13 cellular contexts compared by ENCODE assay signal in genomic region chr4:10413177-10413576, GRCh38. TPM values are rescaled to one million over a fixed set of nuclear protein-coding genes. Genes with fewer than 3 reads are reported as not detected.
DNase-seq lines count a peak whose midpoint lies in the region; ATAC-seq, FAIRE-seq and TF ChIP-seq lines count a peak whose summit lies in the region.
"Had no signal": no experiment of that assay in that cellular context is flagged by ENCODE, and none has a peak within 500 bp of the region (broad histone marks: within the 10 kb centered on the region; RNA-seq: fewer than 3 reads in every experiment).

No MANE protein-coding gene starts in this region.

- no peaks in the 10 kb centered on the region for H3K36me3 Mint-ChIP-seq in activated T-helper 2 cell treated with anti-CD3 and anti-CD28 coated beads, Interferon-gamma antibody, Interleukin-2, Interleukin-4, amounts not matched to agents 10 μg/mL and 5 μg/mL and 100 μg/mL, durations not matched to agents 14 hours and 24 hours and 36 hours (ENCODE audit: low read depth)
- H3K36me3 Mint-ChIP-seq: brain had no signal

- H3K4me1 ChIP-seq in BLaER1 (peaks cover 50% of the 10 kb centered on the region), suprapubic skin (no peaks in the 10 kb centered on the region)

- H3K27ac Mint-ChIP-seq in activated T-helper 2 cell treated with anti-CD3 and anti-CD28 coated beads, Interferon-gamma antibody, Interleukin-2, Interleukin-4, amounts not matched to agents 10 μg/mL and 5 μg/mL and 100 μg/mL, durations not matched to agents 14 hours and 24 hours and 36 hours: no peak overlapping the region
- H3K27ac Mint-ChIP-seq: brain had no signal

- no peak overlapping the region for H3K9ac ChIP-seq in BLaER1

- no peaks in the 10 kb centered on the region; the same call in 1 of the 2 replicates for H3K36me3 ChIP-seq in BLaER1
- no peaks in the 10 kb centered on the region for H3K36me3 ChIP-seq in suprapubic skin
- H3K36me3 ChIP-seq: spleen had no signal

- TF ChIP-seq POLR2A in suprapubic skin (IDR thresholded peaks at IDR 0.05): no peak

- intact Hi-C loops in activated T-helper 2 cell treated with anti-CD3 and anti-CD28 coated beads, Interferon-gamma antibody, Interleukin-2, Interleukin-4, amounts not matched to agents 10 μg/mL and 5 μg/mL and 100 μg/mL, durations not matched to agents 14 hours and 24 hours and 36 hours (cut with micrococcal nuclease): no loop called here

- H3K9me3 Mint-ChIP-seq in activated T-helper 2 cell treated with anti-CD3 and anti-CD28 coated beads, Interferon-gamma antibody, Interleukin-2, Interleukin-4, amounts not matched to agents 10 μg/mL and 5 μg/mL and 100 μg/mL, durations not matched to agents 14 hours and 24 hours and 36 hours: no peaks in the 10 kb centered on the region
- H3K9me3 Mint-ChIP-seq: brain had no signal

- H3K4me3 Mint-ChIP-seq in activated T-helper 2 cell treated with anti-CD3 and anti-CD28 coated beads, Interferon-gamma antibody, Interleukin-2, Interleukin-4, amounts not matched to agents 10 μg/mL and 5 μg/mL and 100 μg/mL, durations not matched to agents 14 hours and 24 hours and 36 hours (ENCODE audit: low read depth): no peak overlapping the region
- H3K4me3 Mint-ChIP-seq: brain had no signal

- no peaks in the 10 kb centered on the region for H3K27me3 ChIP-seq in BLaER1
- H3K27me3 ChIP-seq in suprapubic skin: no peaks in the 10 kb centered on the region
- H3K27me3 ChIP-seq: spleen had no signal

- WGBS in suprapubic skin: 55% methylated on average over 2 of the region's 2 CpGs

- H3K4me3 ChIP-seq in BLaER1: no peak overlapping the region
- H3K4me3 ChIP-seq in suprapubic skin: no peak overlapping the region
- H3K4me3 ChIP-seq: spleen had no signal

- TF ChIP-seq CTCF in suprapubic skin (IDR thresholded peaks at IDR 0.05): no peak

- peaks cover 2% of the 10 kb centered on the region for H3K27me3 Mint-ChIP-seq in activated T-helper 2 cell treated with anti-CD3 and anti-CD28 coated beads, Interferon-gamma antibody, Interleukin-2, Interleukin-4, amounts not matched to agents 10 μg/mL and 5 μg/mL and 100 μg/mL, durations not matched to agents 14 hours and 24 hours and 36 hours (ENCODE audit: low read depth)
- H3K27me3 Mint-ChIP-seq: brain had no signal

- ATAC-seq in HG02642 (IDR thresholded peaks at IDR 0.05; ENCODE audit: poor library complexity, unreplicated experiment) (peak; percentile 89), HG03457 (IDR thresholded peaks at IDR 0.05; ENCODE audit: unreplicated experiment) (peak; percentile 86), HG03280 (IDR thresholded peaks at IDR 0.05; ENCODE audit: unreplicated experiment) (no peak)

- H3K27ac ChIP-seq in BLaER1 (no peak overlapping the region), suprapubic skin (no peak overlapping the region)
- H3K27ac ChIP-seq: epithelial cell of prostate, spleen had no signal

- no peaks in the 10 kb centered on the region for H4K20me1 ChIP-seq in BLaER1

- peak; percentile 14 for DNase-seq in GM19239 (ENCODE audit: insufficient read length, low spot score)
- DNase-seq in HPDE6-E6E7 (ENCODE audit: extremely low spot score): no peak
- DNase-seq in suprapubic skin (ENCODE audit: low spot score in 2 of 2): no peak
- no peak for DNase-seq in activated T-helper 2 cell treated with anti-CD3 and anti-CD28 coated beads, Interferon-gamma antibody, Interleukin-2, Interleukin-4, amounts not matched to agents 10 μg/mL and 5 μg/mL and 100 μg/mL, durations not matched to agents 14 hours and 24 hours and 36 hours (ENCODE audit: low spot score)
- DNase-seq: ACHN, spleen, T-helper 1 cell had no signal

- peak; percentile 77 for FAIRE-seq in GM19239 (lab: Jason Lieb, UNC)

- TF ChIP-seq EP300 in suprapubic skin (IDR thresholded peaks at IDR 0.05): no peak

- peak overlapping the region; percentile 47 for H3K4me2 ChIP-seq in BLaER1

- peaks cover 9% of the 10 kb centered on the region for H3K4me1 Mint-ChIP-seq in activated T-helper 2 cell treated with anti-CD3 and anti-CD28 coated beads, Interferon-gamma antibody, Interleukin-2, Interleukin-4, amounts not matched to agents 10 μg/mL and 5 μg/mL and 100 μg/mL, durations not matched to agents 14 hours and 24 hours and 36 hours (ENCODE audit: low read depth)
- H3K4me1 Mint-ChIP-seq: brain had no signal

- H3K9me3 ChIP-seq in BLaER1 (no peaks in the 10 kb centered on the region), suprapubic skin (no peaks in the 10 kb centered on the region)
- H3K9me3 ChIP-seq: spleen had no signal

RNA-seq across cellular contexts. Expression of gene ZNF518B, which starts 44.0 kb away (rescaled TPM):
- total RNA-seq in suprapubic skin: 10 to 100 TPM; 15.7 to 21.9 (median 20.9) TPM
- total RNA-seq in activated T-helper 2 cell treated with anti-CD3 and anti-CD28 coated beads, Interferon-gamma antibody, Interleukin-2, Interleukin-4, amounts not matched to agents 10 μg/mL and 5 μg/mL and 100 μg/mL, durations not matched to agents 14 hours and 24 hours and 36 hours: 22.9 and 24.9 TPM in 2 replicates
